In genomic region chr5:141882594-141883183, GRCh38 we compare ENCODE assay signal across 11 cellular contexts. TPM values are rescaled to one million over a fixed set of nuclear protein-coding genes. Genes with fewer than 3 reads are reported as not detected.
A peak's percentile ranks its signal among the peaks of the same experiment; 100 is the strongest.
DNase-seq lines count a peak whose midpoint lies in the region; ATAC-seq and TF ChIP-seq lines count a peak whose summit lies in the region.
"Had no signal": no experiment of that assay in that cellular context is flagged by ENCODE, and none has a peak within 500 bp of the region (broad histone marks: within the 10 kb centered on the region; RNA-seq: fewer than 3 reads in every experiment).

No MANE protein-coding gene starts in this region.

- H3K36me3 Mint-ChIP-seq in activated CD4-positive, alpha-beta T cell treated with anti-CD3 and anti-CD28 coated beads, Interleukin-2, amount 10 ng/mL, durations not matched to agents 7 days and 5 days (ENCODE audit: low read depth), result no peaks in the 10 kb centered on the region
- H3K36me3 Mint-ChIP-seq in HFFc6 (ENCODE audit: low read depth), result no peaks in the 10 kb centered on the region

- ATAC-seq in HG02870 (IDR thresholded peaks at IDR 0.05; ENCODE audit: unreplicated experiment), result no peak

- DNase-seq in activated CD4-positive, alpha-beta T cell treated with anti-CD3 and anti-CD28 coated beads, Interleukin-2, amount 10 ng/mL, durations not matched to agents 7 days and 5 days, result peak; percentile 3
- no peak for DNase-seq in activated CD4-positive, alpha-beta T cell treated with anti-CD3 and anti-CD28 coated beads for 1 hour
- DNase-seq in anterior cingulate cortex (lab: John Stamatoyannopoulos, UW), result peak in 35 of 58 donors; percentile 22 to 83 (median 42)
- peak; percentile 94 for DNase-seq in islet precursor cell
- peak; percentile 71 for DNase-seq in superior temporal gyrus (ENCODE audit: extremely low spot score)
- DNase-seq in HFFc6, result no peak
- DNase-seq in GM10266 (ENCODE audit: extremely low spot score), result no peak
- DNase-seq: GDM1, KBM-7 had no signal

- CTCF ChIA-PET in activated CD4-positive, alpha-beta T cell treated with anti-CD3 and anti-CD28 coated beads, Interleukin-2, amount 10 ng/mL, durations not matched to agents 7 days and 5 days (lab: Charles Lee), result interaction anchor here (1.3 to 3.7 kb wide), 6 partner anchors 8 to 218 kb away, joined by 3 to 16 read pairs (median 5); no protein-coding TSS in a partner anchor

- no peak overlapping the region for H3K27ac Mint-ChIP-seq in activated CD4-positive, alpha-beta T cell treated with anti-CD3 and anti-CD28 coated beads, Interleukin-2, amount 10 ng/mL, durations not matched to agents 7 days and 5 days
- no peak overlapping the region for H3K27ac Mint-ChIP-seq in HFFc6

- POLR2A ChIA-PET in activated CD4-positive, alpha-beta T cell treated with anti-CD3 and anti-CD28 coated beads, Interleukin-2, amount 10 ng/mL, durations not matched to agents 7 days and 5 days (lab: Charles Lee), result no interaction called here

- no peak overlapping the region for H3K4me3 Mint-ChIP-seq in activated CD4-positive, alpha-beta T cell treated with anti-CD3 and anti-CD28 coated beads, Interleukin-2, amount 10 ng/mL, durations not matched to agents 7 days and 5 days
- H3K4me3 Mint-ChIP-seq in HFFc6, result no peak overlapping the region

- TF ChIP-seq CTCF in HFFc6 (IDR thresholded peaks at IDR 0.05), result no peak
- no peak for TF ChIP-seq CTCF in GM10266 (IDR thresholded peaks at IDR 0.05; ENCODE audit: control insufficient read depth, insufficient read depth, low read depth, missing control alignments)

- H3K9me3 Mint-ChIP-seq in activated CD4-positive, alpha-beta T cell treated with anti-CD3 and anti-CD28 coated beads, Interleukin-2, amount 10 ng/mL, durations not matched to agents 7 days and 5 days, result no peaks in the 10 kb centered on the region
- H3K9me3 Mint-ChIP-seq in HFFc6, result no peaks in the 10 kb centered on the region

- H3K27me3 Mint-ChIP-seq in activated CD4-positive, alpha-beta T cell treated with anti-CD3 and anti-CD28 coated beads, Interleukin-2, amount 10 ng/mL, durations not matched to agents 7 days and 5 days, result peaks cover 66% of the 10 kb centered on the region
- peaks cover 39% of the 10 kb centered on the region for H3K27me3 Mint-ChIP-seq in HFFc6 (ENCODE audit: insufficient read depth)

- peaks cover 14% of the 10 kb centered on the region for H3K4me1 Mint-ChIP-seq in activated CD4-positive, alpha-beta T cell treated with anti-CD3 and anti-CD28 coated beads, Interleukin-2, amount 10 ng/mL, durations not matched to agents 7 days and 5 days
- peaks cover 10% of the 10 kb centered on the region for H3K4me1 Mint-ChIP-seq in HFFc6 (ENCODE audit: low read depth)

RNA-seq across cellular contexts. Expression of gene PCDH1, which starts 4.5 kb away (rescaled TPM):
- not detected for total RNA-seq in activated CD4-positive, alpha-beta T cell treated with anti-CD3 and anti-CD28 coated beads, Interleukin-2, amount 10 ng/mL, durations not matched to agents 7 days and 5 days
- total RNA-seq in HFFc6 (2021; fragmentation: NEBNext Ultra II Directional; extraction: Animal tissue kit (Norgen Biotek cat#: 25700)), result under 1 TPM in 5 of 6 experiments, not detected in 1; 0.07 to 0.18 (median 0.07) TPM
- total RNA-seq: T-helper 1 cell treated with Interleukin-12 subunit alpha and Interleukin-12 subunit beta and Interleukin-4 antibody, amounts not matched to agents 30 ng/mL and 1 ng/mL, for 36 hours had no signal

RNA-seq across cellular contexts. Expression of gene DELE1, which starts 41.0 kb away (rescaled TPM):
- total RNA-seq in activated CD4-positive, alpha-beta T cell treated with anti-CD3 and anti-CD28 coated beads, Interleukin-2, amount 10 ng/mL, durations not matched to agents 7 days and 5 days, result 10 to 100 TPM; 71.5 to 72.1 TPM
- total RNA-seq in HFFc6 (2021; fragmentation: NEBNext Ultra II Directional; extraction: Animal tissue kit (Norgen Biotek cat#: 25700)), result 10 to 100 TPM; 44.4 to 54.2 (median 46.7) TPM

Comparison
In these comparisons a context has a peak if more than half of its experiments do, and no peak if none do; other contexts are left out.
1. DNase-seq: peak in activated CD4-positive, alpha-beta T cell treated with anti-CD3 and anti-CD28 coated beads, Interleukin-2, amount 10 ng/mL, durations not matched to agents 7 days and 5 days (single experiment), anterior cingulate cortex (35 of 58), islet precursor cell (single experiment) and superior temporal gyrus (single experiment); none in activated CD4-positive, alpha-beta T cell treated with anti-CD3 and anti-CD28 coated beads for 1 hour (single experiment), HFFc6 (single experiment) and GM10266 (single experiment).